In genomic region chr3:29335438-29335837, GRCh38 we compare ENCODE assay signal across 8 cellular contexts. TPM values are rescaled to one million over a fixed set of nuclear protein-coding genes. Genes with fewer than 3 reads are reported as not detected.
DNase-seq lines count a peak whose midpoint lies in the region; TF ChIP-seq lines count a peak whose summit lies in the region.

No MANE protein-coding gene starts in this region.

- peaks cover 4% of the 10 kb centered on the region for H3K27me3 Mint-ChIP-seq in activated naive CD4-positive, alpha-beta T cell treated with anti-CD3 and anti-CD28 coated beads for 36 hours (ENCODE audit: low read depth)

- H3K27me3 ChIP-seq in stomach, result no peaks in the 10 kb centered on the region
- H3K27me3 ChIP-seq in effector memory CD4-positive, alpha-beta T cell (replicated peaks; ENCODE audit: control insufficient read depth, insufficient read depth, low read length, poor library complexity, severe bottlenecking), result no peaks in the 10 kb centered on the region

- no peaks in the 10 kb centered on the region for H3K4me1 Mint-ChIP-seq in activated naive CD4-positive, alpha-beta T cell treated with anti-CD3 and anti-CD28 coated beads for 36 hours (ENCODE audit: low read depth)

- TF ChIP-seq POLR2A in stomach (IDR thresholded peaks at IDR 0.05), result no peak

- peak overlapping the region in 4 of 5 donors; percentile 73 to 77 (median 75) for H3K27ac ChIP-seq in stomach
- no peak overlapping the region for H3K27ac ChIP-seq in effector memory CD4-positive, alpha-beta T cell (ENCODE audit: insufficient read depth, low read length, poor library complexity, severe bottlenecking)

- H3K9me3 Mint-ChIP-seq in activated naive CD4-positive, alpha-beta T cell treated with anti-CD3 and anti-CD28 coated beads for 36 hours, result no peaks in the 10 kb centered on the region

- H3K9me3 ChIP-seq in stomach, result no peaks in the 10 kb centered on the region
- H3K9me3 ChIP-seq in effector memory CD4-positive, alpha-beta T cell (ENCODE audit: control insufficient read depth, low read length), result no peaks in the 10 kb centered on the region

- no peak for TF ChIP-seq CTCF in astrocyte of the spinal cord (IDR thresholded peaks at IDR 0.05; ENCODE audit: low read depth, low read length)
- TF ChIP-seq CTCF in stomach (IDR thresholded peaks at IDR 0.05), result no peak

- CTCF ChIA-PET in activated naive CD4-positive, alpha-beta T cell treated with anti-CD3 and anti-CD28 coated beads for 36 hours (lab: Charles Lee), result no interaction called here

- H3K36me3 ChIP-seq in stomach, result no peaks in the 10 kb centered on the region
- no peaks in the 10 kb centered on the region for H3K36me3 ChIP-seq in effector memory CD4-positive, alpha-beta T cell (ENCODE audit: control insufficient read depth, insufficient read depth, low read length)

- peak overlapping the region; percentile 26 for H3K4me3 ChIP-seq in astrocyte of the spinal cord (ENCODE audit: low read depth, low read length)
- H3K4me3 ChIP-seq in stomach, result peak overlapping the region; percentile 4 to 32 (median 8)
- no peak overlapping the region for H3K4me3 ChIP-seq in effector memory CD4-positive, alpha-beta T cell (ENCODE audit: insufficient read depth, low read depth, low read length, poor library complexity, severe bottlenecking)

- peaks cover 7 to 40% (median 21%) of the 10 kb centered on the region in 4 donors for H3K4me1 ChIP-seq in stomach
- no peaks in the 10 kb centered on the region for H3K4me1 ChIP-seq in effector memory CD4-positive, alpha-beta T cell (ENCODE audit: control insufficient read depth, insufficient read depth, low read length, poor library complexity, severe bottlenecking)

- DNase-seq in Caki2 (ENCODE audit: low read depth), result peak; percentile 82
- DNase-seq in NCI-H128 (lab: John Stamatoyannopoulos, UW; ENCODE audit: unreplicated experiment), result peak; percentile 49
- peak; percentile 98 for DNase-seq in astrocyte of the spinal cord (ENCODE audit: low read depth, low spot score)
- peak; percentile 42 for DNase-seq in iPS-NIHi7 (ENCODE audit: extremely low spot score)
- DNase-seq in stomach, result peak; percentile 72
- DNase-seq in activated CD4-positive, alpha-beta T cell treated with anti-CD3 and anti-CD28 coated beads, Interleukin-2, amount 50 U/mL, for 1 hour, result no peak
- DNase-seq in activated naive CD4-positive, alpha-beta T cell treated with anti-CD3 and anti-CD28 coated beads for 36 hours, result no peak
- no peak for DNase-seq in effector memory CD4-positive, alpha-beta T cell

- peak; percentile 50 for TF ChIP-seq EP300 in stomach (IDR thresholded peaks at IDR 0.05)

- in situ Hi-C loops in Caki2 (cut with HindIII; ENCODE audit: low pct_unique_long_range_greater_than_20kb, low sequenced_read_pairs), result no loop called here
- in situ Hi-C loops in astrocyte of the spinal cord (cut with HindIII; ENCODE audit: low sequenced_read_pairs), result no loop called here

- H3K36me3 Mint-ChIP-seq in activated naive CD4-positive, alpha-beta T cell treated with anti-CD3 and anti-CD28 coated beads for 36 hours (ENCODE audit: low read depth), result no peaks in the 10 kb centered on the region

- H3K27ac Mint-ChIP-seq in activated naive CD4-positive, alpha-beta T cell treated with anti-CD3 and anti-CD28 coated beads for 36 hours, result no peak overlapping the region

- no peak overlapping the region for H3K4me3 Mint-ChIP-seq in activated naive CD4-positive, alpha-beta T cell treated with anti-CD3 and anti-CD28 coated beads for 36 hours

- intact Hi-C loops in stomach (cut with DNase I; ENCODE audit: low total_unique reads), result no loop called here
- intact Hi-C loops in activated naive CD4-positive, alpha-beta T cell treated with anti-CD3 and anti-CD28 coated beads for 36 hours (cut with micrococcal nuclease), result no loop called here

- 3 to 13% (median 7%) methylated on average over 6 of the region's 6 CpGs for WGBS in stomach, 5 donors

RNA-seq across cellular contexts. Expression of gene RBMS3, which starts 54.6 kb away (rescaled TPM):
- 8.9 and 15.0 TPM in 2 replicates for total RNA-seq in Caki2 (2014; rRNA removed; shearing (Covaris generic); ENCODE audit: low replicate concordance)
- 100 to 1,000 TPM in 1 of 5 donors, 10 to 100 TPM in 3, 1 to 10 TPM in 1; 8.4 to 103 (median 32.1) TPM for total RNA-seq in stomach
- polyA plus RNA-seq in stomach, result 1 to 10 TPM; 2.0 to 3.8 (median 3.7) TPM
- total RNA-seq in activated naive CD4-positive, alpha-beta T cell treated with anti-CD3 and anti-CD28 coated beads for 36 hours, result 1 to 10 TPM in 1 of 2 experiments, under 1 TPM in 1; 0.84 to 1.1 TPM

Comparison
In these comparisons a context has a peak if more than half of its experiments do, and no peak if none do; other contexts are left out.
1. DNase-seq: peak in Caki2 (single experiment), NCI-H128 (single experiment), astrocyte of the spinal cord (single experiment), iPS-NIHi7 (single experiment) and stomach (single experiment); none in activated CD4-positive, alpha-beta T cell treated with anti-CD3 and anti-CD28 coated beads, Interleukin-2, amount 50 U/mL, for 1 hour (single experiment), activated naive CD4-positive, alpha-beta T cell treated with anti-CD3 and anti-CD28 coated beads for 36 hours (single experiment) and effector memory CD4-positive, alpha-beta T cell (0 of 3).